Comparison of ENCODE assay signal across 8 cellular contexts in the genomic region with DNA sequence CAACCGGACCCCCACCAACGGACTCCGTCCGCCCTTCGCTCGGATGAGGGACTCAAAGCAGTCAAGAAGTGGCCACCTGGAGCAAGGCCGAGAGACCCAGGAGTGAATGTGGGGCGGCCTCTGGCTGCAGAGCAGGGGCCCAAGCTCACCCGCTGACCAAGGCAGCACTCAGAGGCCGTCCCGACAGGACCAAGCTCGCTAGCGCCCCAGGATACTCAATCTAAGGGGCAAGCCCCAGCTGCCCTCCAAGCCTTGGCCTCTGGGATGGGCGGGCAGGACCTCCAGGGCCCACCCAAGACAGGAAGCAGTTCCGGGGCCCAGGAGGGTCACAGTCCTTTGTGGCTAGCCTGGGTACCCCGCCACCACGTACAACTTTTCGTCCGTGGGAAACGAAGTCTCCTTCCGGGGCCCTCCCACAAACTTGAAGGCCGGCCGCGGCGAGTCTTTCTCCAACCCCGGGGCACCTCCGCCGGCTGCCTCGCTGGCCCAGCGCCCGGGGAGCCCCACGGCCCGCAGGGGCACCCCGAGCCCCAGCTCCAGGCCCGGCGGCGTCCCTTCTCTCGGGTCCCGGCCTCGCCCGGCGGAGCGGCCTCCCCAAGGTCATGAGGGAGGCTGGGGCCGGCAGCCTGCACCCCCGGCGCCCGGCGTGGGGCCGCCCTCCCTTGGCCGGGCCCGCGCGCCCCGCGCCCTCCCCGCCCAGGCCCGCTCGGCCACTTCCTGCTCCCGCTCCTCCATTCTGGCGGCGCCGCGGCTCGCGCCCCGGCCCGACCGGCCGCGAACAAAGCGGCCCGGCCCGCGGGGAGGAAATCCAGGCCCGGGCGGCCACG. TPM values are rescaled to one million over a fixed set of nuclear protein-coding genes. Genes with fewer than 3 reads are reported as not detected.
A peak's percentile ranks its signal among the peaks of the same experiment; 100 is the strongest.
DNase-seq lines count a peak whose midpoint lies in the region; ATAC-seq and TF ChIP-seq lines count a peak whose summit lies in the region.

No MANE protein-coding gene starts in this region.

- H3K9me2 ChIP-seq in PC-3 (replicated peaks; ENCODE audit: low read length) = no peaks in the 10 kb centered on the region

- no TSS peak for BruUV-seq in PC-3 (replicated peaks; lab: Mats Ljungman, UMichigan)

- peak overlapping the region; percentile 95 for H3K4me2 ChIP-seq in PC-3 (ENCODE audit: low read length)

- ATAC-seq in GM21619 (IDR thresholded peaks at IDR 0.05; ENCODE audit: unreplicated experiment) (peak; percentile 26), PC-3 (peak; percentile 37), GM19395 (IDR thresholded peaks at IDR 0.05; ENCODE audit: unreplicated experiment) (no peak)

- H3K36me3 Mint-ChIP-seq in dendritic cell treated with granulocyte-macrophage colony-stimulating factor and Interleukin-4, amounts not matched to agents 40 ng/mL and 50 ng/mL, for 4 days (ENCODE audit: low read depth) = peaks cover 49% of the 10 kb centered on the region
- no peaks in the 10 kb centered on the region for H3K36me3 Mint-ChIP-seq in type B pancreatic cell

- H3K27me3 Mint-ChIP-seq in dendritic cell treated with granulocyte-macrophage colony-stimulating factor and Interleukin-4, amounts not matched to agents 40 ng/mL and 50 ng/mL, for 4 days = peaks cover 16% of the 10 kb centered on the region
- H3K27me3 Mint-ChIP-seq in type B pancreatic cell = peaks cover 21% of the 10 kb centered on the region

- CTCF ChIA-PET in PC-3 (lab: Charles Lee) = interaction anchor here (0.6 kb wide), 1 partner anchor 41 kb away, joined by 3 read pairs; no protein-coding TSS in a partner anchor

- intact Hi-C loops in PC-3 (cut with micrococcal nuclease) = no loop called here
- intact Hi-C loops in dendritic cell treated with granulocyte-macrophage colony-stimulating factor and Interleukin-4, amounts not matched to agents 40 ng/mL and 50 ng/mL, for 4 days (cut with micrococcal nuclease) = no loop called here

- H3K27ac ChIP-seq in PC-3 (ENCODE audit: low read length) = no peak overlapping the region

- 0 out of 2 replicates have a peak overlapping the region, but pooled peaks have one; percentile 46 for H2AFZ ChIP-seq in PC-3 (ENCODE audit: low read length)

- H3K79me2 ChIP-seq in PC-3 (ENCODE audit: low read length) = peaks cover 49% of the 10 kb centered on the region

- peaks cover 89% of the 10 kb centered on the region for H3K4me1 Mint-ChIP-seq in dendritic cell treated with granulocyte-macrophage colony-stimulating factor and Interleukin-4, amounts not matched to agents 40 ng/mL and 50 ng/mL, for 4 days (ENCODE audit: low read depth)
- peaks cover 32% of the 10 kb centered on the region for H3K4me1 Mint-ChIP-seq in type B pancreatic cell (ENCODE audit: unreplicated experiment)

- peak overlapping the region; percentile 77 for H3K4me3 ChIP-seq in PC-3 (ENCODE audit: low read length)

- no peaks in the 10 kb centered on the region for H3K9me3 ChIP-seq in PC-3 (ENCODE audit: low read length)

- peak; percentile 85 for DNase-seq in D341Med (ENCODE audit: low spot score)
- peak; percentile 26 for DNase-seq in PC-3
- peak; percentile 40 to 50 for DNase-seq in lung microvascular endothelial cell (ENCODE audit: low read depth in 2 of 2)
- no peak for DNase-seq in type B pancreatic cell (ENCODE audit: extremely low spot score, unreplicated experiment)
- DNase-seq in kidney glomerular epithelial cell (lab: John Stamatoyannopoulos, UW) = no peak

- H3K36me3 ChIP-seq in PC-3 (ENCODE audit: low read depth, low read length) = peaks cover 4% of the 10 kb centered on the region; the same call in 1 of the 2 replicates

- no peaks in the 10 kb centered on the region for H3K9me3 Mint-ChIP-seq in dendritic cell treated with granulocyte-macrophage colony-stimulating factor and Interleukin-4, amounts not matched to agents 40 ng/mL and 50 ng/mL, for 4 days
- no peaks in the 10 kb centered on the region for H3K9me3 Mint-ChIP-seq in type B pancreatic cell

- H3F3A ChIP-seq in PC-3 (ENCODE audit: low read length, unreplicated experiment) = no peaks in the 10 kb centered on the region

- H3K27ac Mint-ChIP-seq in dendritic cell treated with granulocyte-macrophage colony-stimulating factor and Interleukin-4, amounts not matched to agents 40 ng/mL and 50 ng/mL, for 4 days = peak overlapping the region; percentile 81
- H3K27ac Mint-ChIP-seq in type B pancreatic cell = peak overlapping the region; percentile 84

- H4K20me1 ChIP-seq in PC-3 (ENCODE audit: low read length) = peaks cover 27% of the 10 kb centered on the region

- TF ChIP-seq CTCF in PC-3 (conservative IDR thresholded peaks at IDR 0.05; ENCODE audit: low read depth, low read length) = no peak; the same call in 1 of the 2 replicates
- no peak for TF ChIP-seq CTCF in type B pancreatic cell (conservative IDR thresholded peaks at IDR 0.05)

- H3K9ac ChIP-seq in PC-3 (ENCODE audit: low read length) = peak overlapping the region; percentile 78

- POLR2A ChIA-PET in PC-3 (lab: Charles Lee; ENCODE audit: unreplicated experiment) = no interaction called here

- H3K4me1 ChIP-seq in PC-3 (ENCODE audit: insufficient read depth, low read length) = peaks cover 17% of the 10 kb centered on the region

- peak overlapping the region; percentile 89 for H3K4me3 Mint-ChIP-seq in dendritic cell treated with granulocyte-macrophage colony-stimulating factor and Interleukin-4, amounts not matched to agents 40 ng/mL and 50 ng/mL, for 4 days
- H3K4me3 Mint-ChIP-seq in type B pancreatic cell = peak overlapping the region; percentile 94

- no peaks in the 10 kb centered on the region for H3K27me3 ChIP-seq in PC-3 (ENCODE audit: low read length)

RNA-seq across cellular contexts. Expression of a gene that starts 0.7 kb away (rescaled TPM):
- total RNA-seq in PC-3 (2014; rRNA removed) (196 and 212 TPM in 2 replicates), lung microvascular endothelial cell (107 and 129 TPM in 2 replicates), type B pancreatic cell (ENCODE audit: low replicate concordance) (102 and 123 TPM in 2 replicates)

RNA-seq across cellular contexts. Expression of a gene that starts 6.0 kb away (rescaled TPM):
- total RNA-seq in PC-3 (2014; rRNA removed) (9.2 and 11.3 TPM in 2 replicates), lung microvascular endothelial cell (2.6 and 4.4 TPM in 2 replicates), type B pancreatic cell (ENCODE audit: low replicate concordance) (6.6 and 11.5 TPM in 2 replicates)

RNA-seq across cellular contexts. Expression of a gene that starts 41.9 kb away (rescaled TPM):
- total RNA-seq in PC-3 (2014; rRNA removed) (375 and 519 TPM in 2 replicates), lung microvascular endothelial cell (77.4 and 82.3 TPM in 2 replicates), type B pancreatic cell (ENCODE audit: low replicate concordance) (65.7 and 90.1 TPM in 2 replicates)

Comparison
In these comparisons a context has a peak if more than half of its experiments do, and no peak if none do; other contexts are left out.
1. DNase-seq: peak in D341Med (single experiment), PC-3 (single experiment) and lung microvascular endothelial cell (2 of 2); none in type B pancreatic cell (single experiment) and kidney glomerular epithelial cell (single experiment).